8 cellular contexts compared by ENCODE assay signal in genomic region chr12:123712780-123713319, GRCh38. TPM values are rescaled to one million over a fixed set of nuclear protein-coding genes. Genes with fewer than 3 reads are reported as not detected.
A peak's percentile ranks its signal among the peaks of the same experiment; 100 is the strongest.
DNase-seq lines count a peak whose midpoint lies in the region; ATAC-seq lines count a peak whose summit lies in the region.

No MANE protein-coding gene starts in this region.

- H3K9me3 Mint-ChIP-seq in activated naive CD4-positive, alpha-beta T cell treated with anti-CD3 and anti-CD28 coated beads for 36 hours: no peaks in the 10 kb centered on the region
- no peaks in the 10 kb centered on the region for H3K9me3 Mint-ChIP-seq in activated T-cell treated with anti-CD3 and anti-CD28 coated beads, Interleukin-2, amount 50 U/mL, for 72 hours

- H3K27me3 ChIP-seq in iPS-15b (ENCODE audit: control insufficient read depth, insufficient read depth, low read length) (no peaks in the 10 kb centered on the region), stomach smooth muscle (ENCODE audit: control insufficient read depth in 1 of 2, insufficient read depth in 2 of 2, low read length in 2 of 2) (no peaks in the 10 kb centered on the region)

- CTCF ChIA-PET in activated naive CD4-positive, alpha-beta T cell treated with anti-CD3 and anti-CD28 coated beads for 36 hours (lab: Charles Lee): interaction anchor here (1.0 to 1.3 kb wide), 2 partner anchors 32 to 49 kb away, joined by 4 to 5 read pairs; partner anchors contain the start of gene DNAH10

- H3K4me1 Mint-ChIP-seq in activated naive CD4-positive, alpha-beta T cell treated with anti-CD3 and anti-CD28 coated beads for 36 hours (ENCODE audit: low read depth): peaks cover 42% of the 10 kb centered on the region
- H3K4me1 Mint-ChIP-seq in activated T-cell treated with anti-CD3 and anti-CD28 coated beads, Interleukin-2, amount 50 U/mL, for 72 hours (ENCODE audit: low read depth): peaks cover 50% of the 10 kb centered on the region

- H3K4me3 ChIP-seq in iPS-15b (ENCODE audit: low read depth, low read length): peak overlapping the region; percentile 85
- peak overlapping the region; percentile 89 to 91 for H3K4me3 ChIP-seq in stomach smooth muscle (ENCODE audit: low read length in 2 of 2)

- intact Hi-C loops in activated naive CD4-positive, alpha-beta T cell treated with anti-CD3 and anti-CD28 coated beads for 36 hours (cut with micrococcal nuclease): loop anchor here (1.0 to 10.0 kb wide), 10 partner anchors 131 to 1631 kb away; partner anchors contain the start of genes CCDC92, HCAR1, MPHOSPH9 and MTRFR

- H3K9me3 ChIP-seq in iPS-15b (ENCODE audit: control insufficient read depth, insufficient read depth, low read length) (no peaks in the 10 kb centered on the region), stomach smooth muscle (ENCODE audit: control insufficient read depth in 2 of 2, low read length in 2 of 2) (no peaks in the 10 kb centered on the region)

- H3K36me3 ChIP-seq in iPS-15b (ENCODE audit: control insufficient read depth, insufficient read depth, low read length) (no peaks in the 10 kb centered on the region), stomach smooth muscle (ENCODE audit: control insufficient read depth in 2 of 2, insufficient read depth in 2 of 2, low read length in 2 of 2) (no peaks in the 10 kb centered on the region)

- H3K36me3 Mint-ChIP-seq in activated naive CD4-positive, alpha-beta T cell treated with anti-CD3 and anti-CD28 coated beads for 36 hours (ENCODE audit: low read depth): peaks cover 2% of the 10 kb centered on the region
- H3K36me3 Mint-ChIP-seq in activated T-cell treated with anti-CD3 and anti-CD28 coated beads, Interleukin-2, amount 50 U/mL, for 72 hours (ENCODE audit: insufficient read depth in 2 of 2): peaks cover 2 to 7% of the 10 kb centered on the region in 2 donors

- no peaks in the 10 kb centered on the region for H3K27me3 Mint-ChIP-seq in activated naive CD4-positive, alpha-beta T cell treated with anti-CD3 and anti-CD28 coated beads for 36 hours (ENCODE audit: low read depth)
- no peaks in the 10 kb centered on the region for H3K27me3 Mint-ChIP-seq in activated T-cell treated with anti-CD3 and anti-CD28 coated beads, Interleukin-2, amount 50 U/mL, for 72 hours (ENCODE audit: low read depth)

- peaks cover 5% of the 10 kb centered on the region for H3K4me1 ChIP-seq in iPS-15b (ENCODE audit: control insufficient read depth, insufficient read depth, low read length)
- H3K4me1 ChIP-seq in stomach smooth muscle (ENCODE audit: control insufficient read depth, insufficient read depth, low read length): peaks cover 19% of the 10 kb centered on the region

- H3K9ac ChIP-seq in iPS-15b (ENCODE audit: low read depth, low read length): peak overlapping the region; percentile 85
- H3K9ac ChIP-seq in stomach smooth muscle (ENCODE audit: low read length in 2 of 2): peak overlapping the region; percentile 76 to 86

- H3K4me3 Mint-ChIP-seq in activated naive CD4-positive, alpha-beta T cell treated with anti-CD3 and anti-CD28 coated beads for 36 hours: peak overlapping the region; percentile 80
- H3K4me3 Mint-ChIP-seq in activated T-cell treated with anti-CD3 and anti-CD28 coated beads, Interleukin-2, amount 50 U/mL, for 72 hours: peak overlapping the region; percentile 91 to 98

- no peak overlapping the region for H3K27ac ChIP-seq in stomach smooth muscle (ENCODE audit: low read length)

- DNase-seq in activated naive CD4-positive, alpha-beta T cell treated with anti-CD3 and anti-CD28 coated beads for 36 hours: no peak
- DNase-seq in activated naive CD4-positive, alpha-beta T cell treated with anti-CD3 and anti-CD28 coated beads, Interleukin-2, amount 50 U/mL, for 16 hours: no peak
- no peak for DNase-seq in activated T-cell treated with anti-CD3 and anti-CD28 coated beads, Interleukin-2, amount 50 U/mL, for 72 hours
- no peak for DNase-seq in NCI-H146 (lab: John Stamatoyannopoulos, UW)
- no peak for DNase-seq in activated CD4-positive, CD25-positive, alpha-beta regulatory T cell (lab: John Stamatoyannopoulos, UW)

- H3K27ac Mint-ChIP-seq in activated naive CD4-positive, alpha-beta T cell treated with anti-CD3 and anti-CD28 coated beads for 36 hours: peak overlapping the region; percentile 83
- H3K27ac Mint-ChIP-seq in activated T-cell treated with anti-CD3 and anti-CD28 coated beads, Interleukin-2, amount 50 U/mL, for 72 hours: peak overlapping the region; percentile 99

- ATAC-seq in activated T-cell treated with anti-CD3 and anti-CD28 coated beads, Interleukin-2, amount 50 U/mL, for 72 hours (replicated peaks in 1 of 2): no peak
- ATAC-seq in HG03354 (IDR thresholded peaks at IDR 0.05; ENCODE audit: poor library complexity, severe bottlenecking, unreplicated experiment): no peak

RNA-seq across cellular contexts. Expression of gene ATP6V0A2, which starts 0.7 kb away (rescaled TPM):
- total RNA-seq in activated naive CD4-positive, alpha-beta T cell treated with anti-CD3 and anti-CD28 coated beads for 36 hours: 10 to 100 TPM; 24.5 to 26.4 TPM
- 100 to 1,000 TPM; 125 to 140 TPM for total RNA-seq in activated T-cell treated with anti-CD3 and anti-CD28 coated beads, Interleukin-2, amount 50 U/mL, for 72 hours

RNA-seq across cellular contexts. Expression of gene TCTN2, which starts 41.9 kb away (rescaled TPM):
- total RNA-seq in activated naive CD4-positive, alpha-beta T cell treated with anti-CD3 and anti-CD28 coated beads for 36 hours: 1 to 10 TPM; 3.0 to 3.5 TPM
- total RNA-seq in activated T-cell treated with anti-CD3 and anti-CD28 coated beads, Interleukin-2, amount 50 U/mL, for 72 hours: 1 to 10 TPM; 5.9 to 8.0 TPM

RNA-seq across cellular contexts. Expression of gene DNAH10, which starts 49.3 kb away (rescaled TPM):
- total RNA-seq in activated naive CD4-positive, alpha-beta T cell treated with anti-CD3 and anti-CD28 coated beads for 36 hours: under 1 TPM; 0.05 TPM
- under 1 TPM; 0.44 to 0.46 TPM for total RNA-seq in activated T-cell treated with anti-CD3 and anti-CD28 coated beads, Interleukin-2, amount 50 U/mL, for 72 hours

Comparison
In these comparisons a context has a peak if more than half of its experiments do, and no peak if none do; other contexts are left out.
1. RNA of gene ATP6V0A2, which starts 0.7 kb away (total RNA-seq): 125 to 140 TPM in activated T-cell treated with anti-CD3 and anti-CD28 coated beads, Interleukin-2, amount 50 U/mL, for 72 hours; 24.5 to 26.4 TPM in activated naive CD4-positive, alpha-beta T cell treated with anti-CD3 and anti-CD28 coated beads for 36 hours; every median in the first group is over 4 times any median in the second.